ENCODE assay signal across 8 cellular contexts in the genomic region with DNA sequence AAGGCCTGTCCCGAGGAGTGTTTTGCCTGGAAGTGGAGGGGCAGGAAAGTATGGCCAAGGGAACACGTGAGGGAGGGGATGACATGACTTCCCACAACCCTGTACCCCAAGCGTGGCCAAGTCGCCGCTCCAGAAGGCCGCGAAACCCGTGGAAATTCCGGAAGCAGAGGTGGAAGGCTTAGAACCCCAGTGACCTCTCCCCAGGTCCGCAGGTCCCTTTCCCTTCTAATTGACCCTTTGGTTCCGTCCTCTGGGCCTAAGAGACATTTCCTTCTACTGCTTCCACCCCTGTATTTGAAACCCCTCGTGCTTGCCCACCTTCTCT. TPM values are rescaled to one million over a fixed set of nuclear protein-coding genes. Genes with fewer than 3 reads are reported as not detected.
DNase-seq lines count a peak whose midpoint lies in the region; ATAC-seq and TF ChIP-seq lines count a peak whose summit lies in the region.

No MANE protein-coding gene starts in this region.

- H3K27me3 Mint-ChIP-seq in activated T-helper 17 cell treated with anti-CD3 and anti-CD28 coated beads, Interleukin-2, amount 50 U/mL, for 72 hours: no peaks in the 10 kb centered on the region

- H3K9me3 ChIP-seq in iPS-15b (ENCODE audit: control insufficient read depth, insufficient read depth, low read length): peaks cover 5% of the 10 kb centered on the region
- H3K9me3 ChIP-seq in spleen: peaks cover 0 to 16% (median 7%) of the 10 kb centered on the region in 8 donors

- no peak for TF ChIP-seq CTCF in HFF-Myc (IDR thresholded peaks at IDR 0.05; ENCODE audit: low read depth, low read length, missing control alignments)
- TF ChIP-seq CTCF in spleen (IDR thresholded peaks at IDR 0.05 in 8 of 11, conservative IDR thresholded peaks at IDR 0.05 in 3 of 11): no peak

- WGBS in spleen, 5 donors: 61 to 66% (median 64%) methylated on average over 12 of the region's 12 CpGs

- ATAC-seq in activated T-helper 17 cell treated with anti-CD3 and anti-CD28 coated beads, Interleukin-2, amount 50 U/mL, for 72 hours (replicated peaks): no peak

- H3K27ac Mint-ChIP-seq in activated T-helper 17 cell treated with anti-CD3 and anti-CD28 coated beads, Interleukin-2, amount 50 U/mL, for 72 hours: peak overlapping the region; percentile 62

- DNase-seq in HFF-Myc (ENCODE audit: extremely low read depth, low read depth): no peak
- no peak for DNase-seq in spleen
- no peak for DNase-seq in amygdala (lab: John Stamatoyannopoulos, UW)
- no peak for DNase-seq in HCEC 1CT
- DNase-seq in iPS-NIHi11 (ENCODE audit: low spot score): no peak
- DNase-seq in NOMO-1 treated with dmso at 0.1 percent for 144 hours (lab: John Stamatoyannopoulos, UW; ENCODE audit: unreplicated experiment): no peak

- H3K9me3 Mint-ChIP-seq in activated T-helper 17 cell treated with anti-CD3 and anti-CD28 coated beads, Interleukin-2, amount 50 U/mL, for 72 hours: no peaks in the 10 kb centered on the region

- intact Hi-C loops in spleen (cut with DNase I; ENCODE audit: low total_unique reads): no loop called here

- H3K4me3 Mint-ChIP-seq in activated T-helper 17 cell treated with anti-CD3 and anti-CD28 coated beads, Interleukin-2, amount 50 U/mL, for 72 hours: peak overlapping the region; percentile 48

- H3K4me1 Mint-ChIP-seq in activated T-helper 17 cell treated with anti-CD3 and anti-CD28 coated beads, Interleukin-2, amount 50 U/mL, for 72 hours: peaks cover 16% of the 10 kb centered on the region

- H3K27me3 ChIP-seq in iPS-15b (ENCODE audit: control insufficient read depth, insufficient read depth, low read length) (no peaks in the 10 kb centered on the region), spleen (replicated peaks in 1 of 7) (no peaks in the 10 kb centered on the region)

- peaks cover 18% of the 10 kb centered on the region for H3K4me1 ChIP-seq in iPS-15b (ENCODE audit: control insufficient read depth, insufficient read depth, low read length)
- H3K4me1 ChIP-seq in spleen: peaks cover 29 to 50% (median 44%) of the 10 kb centered on the region in 6 donors

- TF ChIP-seq POLR2A in spleen (IDR thresholded peaks at IDR 0.05): no peak

- H3K4me3 ChIP-seq in HFF-Myc (replicated peaks; ENCODE audit: low read depth, low read length) (peak overlapping the region; percentile 93), iPS-15b (ENCODE audit: low read depth, low read length) (peak overlapping the region; percentile 92), spleen (peak overlapping the region; percentile 74 to 99 (median 98))

- no peaks in the 10 kb centered on the region for H3K36me3 Mint-ChIP-seq in activated T-helper 17 cell treated with anti-CD3 and anti-CD28 coated beads, Interleukin-2, amount 50 U/mL, for 72 hours (ENCODE audit: low read depth)

- peak overlapping the region; percentile 90 to 98 (median 96) for H3K27ac ChIP-seq in spleen

- H3K36me3 ChIP-seq in iPS-15b (ENCODE audit: control insufficient read depth, insufficient read depth, low read length) (peaks cover 2% of the 10 kb centered on the region), spleen (peaks cover 0 to under 1% (median 0%) of the 10 kb centered on the region in 6 donors)

- H3K9ac ChIP-seq in iPS-15b (ENCODE audit: low read depth, low read length): no peak overlapping the region

RNA-seq across cellular contexts. Expression of gene BTBD1, which starts 0.5 kb away (rescaled TPM):
- total RNA-seq in activated T-helper 17 cell treated with anti-CD3 and anti-CD28 coated beads, Interleukin-2, amount 50 U/mL, for 72 hours: 10 to 100 TPM; 46.1 to 63.8 TPM
- 10 to 100 TPM; 39.2 to 70.8 (median 48.6) TPM for total RNA-seq in spleen
- 10 to 100 TPM; 14.9 to 22.0 (median 21.5) TPM for polyA plus RNA-seq in spleen

RNA-seq across cellular contexts. Expression of gene TM6SF1, which starts 39.8 kb away (rescaled TPM):
- under 1 TPM; 0.54 to 0.61 TPM for total RNA-seq in activated T-helper 17 cell treated with anti-CD3 and anti-CD28 coated beads, Interleukin-2, amount 50 U/mL, for 72 hours
- total RNA-seq in spleen: 10 to 100 TPM in 5 of 7 donors, 1 to 10 TPM in 2; 7.0 to 15.0 (median 12.2) TPM
- 1 to 10 TPM; 4.5 to 5.9 (median 5.5) TPM for polyA plus RNA-seq in spleen

RNA-seq across cellular contexts. Expression of gene C15orf40, which starts 56.2 kb away (rescaled TPM):
- 10 to 100 TPM; 13.5 to 18.0 TPM for total RNA-seq in activated T-helper 17 cell treated with anti-CD3 and anti-CD28 coated beads, Interleukin-2, amount 50 U/mL, for 72 hours
- 10 to 100 TPM; 12.9 to 34.9 (median 20.6) TPM for total RNA-seq in spleen
- 10 to 100 TPM; 22.8 to 26.8 (median 26.3) TPM for polyA plus RNA-seq in spleen

Comparison
In these comparisons a context has a peak if more than half of its experiments do, and no peak if none do; other contexts are left out.
1. RNA of gene TM6SF1, which starts 39.8 kb away (total RNA-seq): 7.0 to 15.0 TPM in spleen; 0.54 to 0.61 TPM in activated T-helper 17 cell treated with anti-CD3 and anti-CD28 coated beads, Interleukin-2, amount 50 U/mL, for 72 hours; every median in the first group is over 4 times any median in the second.
2. Peak in every context shown above with its lines, with median percentiles within 50 percentile points of each other: H3K4me3 ChIP-seq.